In the genomic region with DNA sequence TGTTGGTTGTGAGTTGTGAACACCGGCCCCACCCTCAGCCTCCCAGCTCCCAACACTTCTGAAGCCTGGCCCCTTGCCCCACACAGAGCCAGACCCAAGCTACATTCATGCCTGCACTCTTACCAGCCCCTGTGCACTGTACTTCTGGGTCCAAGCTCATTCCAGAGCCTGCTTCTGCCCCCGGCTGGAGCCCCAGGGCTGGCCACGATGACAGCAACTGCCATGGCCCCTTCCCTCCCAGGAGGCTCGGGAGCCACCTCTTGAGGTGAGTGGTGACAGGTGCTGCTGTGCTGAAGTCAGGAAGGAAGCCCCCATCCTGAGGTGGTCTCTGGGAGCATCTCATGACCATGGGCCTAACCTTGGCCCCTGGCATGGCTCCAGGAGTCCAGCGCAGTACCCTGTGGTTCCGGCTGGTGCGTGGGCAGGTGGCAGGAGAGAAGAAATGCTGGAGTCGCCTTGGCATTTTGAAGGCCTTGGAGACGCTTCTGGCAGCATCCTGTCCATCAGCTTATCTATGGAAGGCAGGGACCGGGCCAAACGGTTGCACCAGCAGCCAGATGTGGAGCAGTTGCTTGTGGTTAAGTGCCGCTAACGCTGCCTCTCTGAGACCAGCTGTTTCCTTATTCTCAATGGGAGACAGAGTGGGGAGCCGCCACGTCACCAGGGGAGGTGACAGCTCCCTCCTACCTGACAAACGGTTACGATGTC, we compare ENCODE assay signal across 1 cellular context.
TF ChIP-seq lines count a peak whose summit lies in the region.

No MANE protein-coding gene starts in this region.

TF ChIP-seq in K562, 482 proteins besides CTCF, POLR2A, EP300 and RAD21 (continued from another document and continues in another):
- TF ChIP-seq, protein P1, sequence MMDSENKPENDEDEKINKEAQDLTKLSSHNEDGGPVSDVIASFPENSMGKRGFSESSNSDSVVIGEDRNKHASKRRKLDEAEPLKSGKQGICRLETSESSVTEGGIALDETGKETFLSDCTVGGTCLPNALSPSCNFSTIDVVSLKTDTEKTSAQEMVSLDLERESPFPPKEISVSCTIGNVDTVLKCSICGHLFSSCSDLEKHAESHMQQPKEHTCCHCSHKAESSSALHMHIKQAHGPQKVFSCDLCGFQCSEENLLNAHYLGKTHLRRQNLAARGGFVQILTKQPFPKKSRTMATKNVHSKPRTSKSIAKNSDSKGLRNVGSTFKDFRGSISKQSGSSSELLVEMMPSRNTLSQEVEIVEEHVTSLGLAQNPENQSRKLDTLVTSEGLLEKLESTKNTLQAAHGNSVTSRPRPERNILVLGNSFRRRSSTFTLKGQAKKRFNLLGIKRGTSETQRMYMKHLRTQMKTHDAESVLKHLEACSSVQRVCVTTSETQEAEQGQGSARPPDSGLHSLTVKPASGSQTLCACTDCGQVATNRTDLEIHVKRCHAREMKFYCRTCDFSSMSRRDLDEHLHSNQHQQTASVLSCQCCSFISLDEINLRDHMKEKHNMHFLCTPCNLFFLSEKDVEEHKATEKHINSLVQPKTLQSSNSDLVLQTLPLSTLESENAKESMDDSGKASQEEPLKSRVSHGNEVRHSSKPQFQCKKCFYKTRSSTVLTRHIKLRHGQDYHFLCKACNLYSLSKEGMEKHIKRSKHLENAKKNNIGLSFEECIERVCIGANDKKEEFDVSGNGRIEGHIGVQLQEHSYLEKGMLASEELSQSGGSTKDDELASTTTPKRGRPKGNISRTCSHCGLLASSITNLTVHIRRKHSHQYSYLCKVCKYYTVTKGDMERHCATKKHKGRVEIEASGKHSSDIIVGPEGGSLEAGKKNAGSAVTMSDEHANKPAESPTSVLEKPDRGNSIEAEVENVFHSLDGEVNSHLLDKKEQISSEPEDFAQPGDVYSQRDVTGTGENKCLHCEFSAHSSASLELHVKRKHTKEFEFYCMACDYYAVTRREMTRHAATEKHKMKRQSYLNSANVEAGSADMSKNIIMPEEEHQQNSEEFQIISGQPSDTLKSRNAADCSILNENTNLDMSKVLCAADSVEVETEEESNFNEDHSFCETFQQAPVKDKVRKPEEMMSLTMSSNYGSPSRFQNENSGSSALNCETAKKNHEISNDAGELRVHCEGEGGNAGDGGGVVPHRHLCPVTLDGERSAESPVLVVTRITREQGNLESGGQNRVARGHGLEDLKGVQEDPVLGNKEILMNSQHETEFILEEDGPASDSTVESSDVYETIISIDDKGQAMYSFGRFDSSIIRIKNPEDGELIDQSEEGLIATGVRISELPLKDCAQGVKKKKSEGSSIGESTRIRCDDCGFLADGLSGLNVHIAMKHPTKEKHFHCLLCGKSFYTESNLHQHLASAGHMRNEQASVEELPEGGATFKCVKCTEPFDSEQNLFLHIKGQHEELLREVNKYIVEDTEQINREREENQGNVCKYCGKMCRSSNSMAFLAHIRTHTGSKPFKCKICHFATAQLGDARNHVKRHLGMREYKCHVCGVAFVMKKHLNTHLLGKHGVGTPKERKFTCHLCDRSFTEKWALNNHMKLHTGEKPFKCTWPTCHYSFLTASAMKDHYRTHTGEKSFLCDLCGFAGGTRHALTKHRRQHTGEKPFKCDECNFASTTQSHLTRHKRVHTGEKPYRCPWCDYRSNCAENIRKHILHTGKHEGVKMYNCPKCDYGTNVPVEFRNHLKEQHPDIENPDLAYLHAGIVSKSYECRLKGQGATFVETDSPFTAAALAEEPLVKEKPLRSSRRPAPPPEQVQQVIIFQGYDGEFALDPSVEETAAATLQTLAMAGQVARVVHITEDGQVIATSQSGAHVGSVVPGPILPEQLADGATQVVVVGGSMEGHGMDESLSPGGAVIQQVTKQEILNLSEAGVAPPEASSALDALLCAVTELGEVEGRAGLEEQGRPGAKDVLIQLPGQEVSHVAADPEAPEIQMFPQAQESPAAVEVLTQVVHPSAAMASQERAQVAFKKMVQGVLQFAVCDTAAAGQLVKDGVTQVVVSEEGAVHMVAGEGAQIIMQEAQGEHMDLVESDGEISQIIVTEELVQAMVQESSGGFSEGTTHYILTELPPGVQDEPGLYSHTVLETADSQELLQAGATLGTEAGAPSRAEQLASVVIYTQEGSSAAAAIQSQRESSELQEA (IDR thresholded peaks at IDR 0.05; ENCODE audit: low read depth) = no peak
- peak; percentile 52; the same call in 1 of the 2 replicates for TF ChIP-seq OTX1 (CRISPR knock-in tag; IDR thresholded peaks at IDR 0.05)
- TF ChIP-seq MED1 (CRISPR knock-in tag; IDR thresholded peaks at IDR 0.05; ENCODE audit: borderline replicate concordance) = no peak
- TF ChIP-seq, protein P2, sequence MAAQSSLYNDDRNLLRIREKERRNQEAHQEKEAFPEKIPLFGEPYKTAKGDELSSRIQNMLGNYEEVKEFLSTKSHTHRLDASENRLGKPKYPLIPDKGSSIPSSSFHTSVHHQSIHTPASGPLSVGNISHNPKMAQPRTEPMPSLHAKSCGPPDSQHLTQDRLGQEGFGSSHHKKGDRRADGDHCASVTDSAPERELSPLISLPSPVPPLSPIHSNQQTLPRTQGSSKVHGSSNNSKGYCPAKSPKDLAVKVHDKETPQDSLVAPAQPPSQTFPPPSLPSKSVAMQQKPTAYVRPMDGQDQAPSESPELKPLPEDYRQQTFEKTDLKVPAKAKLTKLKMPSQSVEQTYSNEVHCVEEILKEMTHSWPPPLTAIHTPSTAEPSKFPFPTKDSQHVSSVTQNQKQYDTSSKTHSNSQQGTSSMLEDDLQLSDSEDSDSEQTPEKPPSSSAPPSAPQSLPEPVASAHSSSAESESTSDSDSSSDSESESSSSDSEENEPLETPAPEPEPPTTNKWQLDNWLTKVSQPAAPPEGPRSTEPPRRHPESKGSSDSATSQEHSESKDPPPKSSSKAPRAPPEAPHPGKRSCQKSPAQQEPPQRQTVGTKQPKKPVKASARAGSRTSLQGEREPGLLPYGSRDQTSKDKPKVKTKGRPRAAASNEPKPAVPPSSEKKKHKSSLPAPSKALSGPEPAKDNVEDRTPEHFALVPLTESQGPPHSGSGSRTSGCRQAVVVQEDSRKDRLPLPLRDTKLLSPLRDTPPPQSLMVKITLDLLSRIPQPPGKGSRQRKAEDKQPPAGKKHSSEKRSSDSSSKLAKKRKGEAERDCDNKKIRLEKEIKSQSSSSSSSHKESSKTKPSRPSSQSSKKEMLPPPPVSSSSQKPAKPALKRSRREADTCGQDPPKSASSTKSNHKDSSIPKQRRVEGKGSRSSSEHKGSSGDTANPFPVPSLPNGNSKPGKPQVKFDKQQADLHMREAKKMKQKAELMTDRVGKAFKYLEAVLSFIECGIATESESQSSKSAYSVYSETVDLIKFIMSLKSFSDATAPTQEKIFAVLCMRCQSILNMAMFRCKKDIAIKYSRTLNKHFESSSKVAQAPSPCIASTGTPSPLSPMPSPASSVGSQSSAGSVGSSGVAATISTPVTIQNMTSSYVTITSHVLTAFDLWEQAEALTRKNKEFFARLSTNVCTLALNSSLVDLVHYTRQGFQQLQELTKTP (IDR thresholded peaks at IDR 0.05; ENCODE audit: low read depth in 1 of 2, partially characterized antibody in 2 of 2) = peak in 1 of 2 experiments; percentile 70
- peak; percentile 94 for TF ChIP-seq SMAD4 (CRISPR knock-in tag; conservative IDR thresholded peaks at IDR 0.05)
- peak; percentile 27 to 40; a peak in 2 of 4 replicates for TF ChIP-seq NRF1 (conservative IDR thresholded peaks at IDR 0.05 in 1 of 2, IDR thresholded peaks at IDR 0.05 in 1 of 2)
- TF ChIP-seq ETV1 (tag; conservative IDR thresholded peaks at IDR 0.05; ENCODE audit: low read depth) = peak; percentile 85
- TF ChIP-seq DDX20 (tag; IDR thresholded peaks at IDR 0.05; ENCODE audit: low read depth) = no peak
- no peak for TF ChIP-seq HLTF (IDR thresholded peaks at IDR 0.05)
- peak; percentile 88 for TF ChIP-seq ETV5 (CRISPR knock-in tag; IDR thresholded peaks at IDR 0.05; ENCODE audit: low read depth)
- TF ChIP-seq, protein P3, sequence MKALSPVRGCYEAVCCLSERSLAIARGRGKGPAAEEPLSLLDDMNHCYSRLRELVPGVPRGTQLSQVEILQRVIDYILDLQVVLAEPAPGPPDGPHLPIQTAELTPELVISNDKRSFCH (CRISPR knock-in tag; IDR thresholded peaks at IDR 0.05) = no peak
- TF ChIP-seq, protein P3 (tag; IDR thresholded peaks at IDR 0.05) = peak; percentile 48
- TF ChIP-seq ZNF121 (CRISPR knock-in tag; conservative IDR thresholded peaks at IDR 0.05) = no peak
- TF ChIP-seq, protein P4, sequence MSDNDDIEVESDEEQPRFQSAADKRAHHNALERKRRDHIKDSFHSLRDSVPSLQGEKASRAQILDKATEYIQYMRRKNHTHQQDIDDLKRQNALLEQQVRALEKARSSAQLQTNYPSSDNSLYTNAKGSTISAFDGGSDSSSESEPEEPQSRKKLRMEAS (CRISPR knock-in tag; IDR thresholded peaks at IDR 0.05) = peak; percentile 93
- TF ChIP-seq, protein P5, sequence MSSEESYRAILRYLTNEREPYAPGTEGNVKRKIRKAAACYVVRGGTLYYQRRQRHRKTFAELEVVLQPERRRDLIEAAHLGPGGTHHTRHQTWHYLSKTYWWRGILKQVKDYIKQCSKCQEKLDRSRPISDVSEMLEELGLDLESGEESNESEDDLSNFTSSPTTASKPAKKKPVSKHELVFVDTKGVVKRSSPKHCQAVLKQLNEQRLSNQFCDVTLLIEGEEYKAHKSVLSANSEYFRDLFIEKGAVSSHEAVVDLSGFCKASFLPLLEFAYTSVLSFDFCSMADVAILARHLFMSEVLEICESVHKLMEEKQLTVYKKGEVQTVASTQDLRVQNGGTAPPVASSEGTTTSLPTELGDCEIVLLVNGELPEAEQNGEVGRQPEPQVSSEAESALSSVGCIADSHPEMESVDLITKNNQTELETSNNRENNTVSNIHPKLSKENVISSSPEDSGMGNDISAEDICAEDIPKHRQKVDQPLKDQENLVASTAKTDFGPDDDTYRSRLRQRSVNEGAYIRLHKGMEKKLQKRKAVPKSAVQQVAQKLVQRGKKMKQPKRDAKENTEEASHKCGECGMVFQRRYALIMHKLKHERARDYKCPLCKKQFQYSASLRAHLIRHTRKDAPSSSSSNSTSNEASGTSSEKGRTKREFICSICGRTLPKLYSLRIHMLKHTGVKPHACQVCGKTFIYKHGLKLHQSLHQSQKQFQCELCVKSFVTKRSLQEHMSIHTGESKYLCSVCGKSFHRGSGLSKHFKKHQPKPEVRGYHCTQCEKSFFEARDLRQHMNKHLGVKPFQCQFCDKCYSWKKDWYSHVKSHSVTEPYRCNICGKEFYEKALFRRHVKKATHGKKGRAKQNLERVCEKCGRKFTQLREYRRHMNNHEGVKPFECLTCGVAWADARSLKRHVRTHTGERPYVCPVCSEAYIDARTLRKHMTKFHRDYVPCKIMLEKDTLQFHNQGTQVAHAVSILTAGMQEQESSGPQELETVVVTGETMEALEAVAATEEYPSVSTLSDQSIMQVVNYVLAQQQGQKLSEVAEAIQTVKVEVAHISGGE (CRISPR knock-in tag; IDR thresholded peaks at IDR 0.05) = peak in 1 of 3 experiments; percentile 85; a peak in 2 of 6 replicates
- TF ChIP-seq GATAD2A (IDR thresholded peaks at IDR 0.05) = no peak
- 0 out of 4 replicates have a peak, but pooled peaks of 1 of the 2 experiments have one; percentile 48 for TF ChIP-seq ETV6 (IDR thresholded peaks at IDR 0.05; ENCODE audit: borderline replicate concordance in 1 of 2, low read depth in 2 of 2, low read length in 1 of 2)
- no peak for TF ChIP-seq ETV6 (CRISPR knock-in tag; IDR thresholded peaks at IDR 0.05; ENCODE audit: borderline replicate concordance)
- TF ChIP-seq ZFX (CRISPR knock-in tag; IDR thresholded peaks at IDR 0.05) = 0 out of 2 replicates have a peak, but pooled peaks have one; percentile 44
- peak; percentile 71; the same call in 1 of the 2 replicates for TF ChIP-seq MTA3 (IDR thresholded peaks at IDR 0.05; ENCODE audit: borderline replicate concordance)
- TF ChIP-seq XRCC3 (IDR thresholded peaks at IDR 0.05) = no peak
- peak; percentile 78 for TF ChIP-seq ZEB2 (IDR thresholded peaks at IDR 0.05)
- TF ChIP-seq NR1H2 (CRISPR knock-in tag; IDR thresholded peaks at IDR 0.05) = no peak
- TF ChIP-seq RFX5 (IDR thresholded peaks at IDR 0.05; ENCODE audit: low read depth, low read length) = no peak
- TF ChIP-seq, protein P6, sequence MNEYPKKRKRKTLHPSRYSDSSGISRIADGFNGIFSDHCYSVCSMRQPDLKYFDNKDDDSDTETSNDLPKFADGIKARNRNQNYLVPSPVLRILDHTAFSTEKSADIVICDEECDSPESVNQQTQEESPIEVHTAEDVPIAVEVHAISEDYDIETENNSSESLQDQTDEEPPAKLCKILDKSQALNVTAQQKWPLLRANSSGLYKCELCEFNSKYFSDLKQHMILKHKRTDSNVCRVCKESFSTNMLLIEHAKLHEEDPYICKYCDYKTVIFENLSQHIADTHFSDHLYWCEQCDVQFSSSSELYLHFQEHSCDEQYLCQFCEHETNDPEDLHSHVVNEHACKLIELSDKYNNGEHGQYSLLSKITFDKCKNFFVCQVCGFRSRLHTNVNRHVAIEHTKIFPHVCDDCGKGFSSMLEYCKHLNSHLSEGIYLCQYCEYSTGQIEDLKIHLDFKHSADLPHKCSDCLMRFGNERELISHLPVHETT (CRISPR knock-in tag; conservative IDR thresholded peaks at IDR 0.05 in 1 of 2, IDR thresholded peaks at IDR 0.05 in 1 of 2) = peak in 1 of 2 experiments; percentile 71; a peak in 2 of 4 replicates
- no peak for TF ChIP-seq SPI1 (IDR thresholded peaks at IDR 0.05; ENCODE audit: borderline replicate concordance, low read depth, low read length)
- TF ChIP-seq, protein P7, sequence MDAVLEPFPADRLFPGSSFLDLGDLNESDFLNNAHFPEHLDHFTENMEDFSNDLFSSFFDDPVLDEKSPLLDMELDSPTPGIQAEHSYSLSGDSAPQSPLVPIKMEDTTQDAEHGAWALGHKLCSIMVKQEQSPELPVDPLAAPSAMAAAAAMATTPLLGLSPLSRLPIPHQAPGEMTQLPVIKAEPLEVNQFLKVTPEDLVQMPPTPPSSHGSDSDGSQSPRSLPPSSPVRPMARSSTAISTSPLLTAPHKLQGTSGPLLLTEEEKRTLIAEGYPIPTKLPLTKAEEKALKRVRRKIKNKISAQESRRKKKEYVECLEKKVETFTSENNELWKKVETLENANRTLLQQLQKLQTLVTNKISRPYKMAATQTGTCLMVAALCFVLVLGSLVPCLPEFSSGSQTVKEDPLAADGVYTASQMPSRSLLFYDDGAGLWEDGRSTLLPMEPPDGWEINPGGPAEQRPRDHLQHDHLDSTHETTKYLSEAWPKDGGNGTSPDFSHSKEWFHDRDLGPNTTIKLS (IDR thresholded peaks at IDR 0.05; ENCODE audit: borderline replicate concordance, low read depth) = peak; percentile 97
- TF ChIP-seq ZNF165 (CRISPR knock-in tag; IDR thresholded peaks at IDR 0.05; ENCODE audit: borderline replicate concordance) = no peak
- TF ChIP-seq ZNF253 (CRISPR knock-in tag; conservative IDR thresholded peaks at IDR 0.05) = no peak
- TF ChIP-seq JUN (IDR thresholded peaks at IDR 0.05; ENCODE audit: borderline replicate concordance, low read depth, low read length) = peak; percentile 41; the same call in 1 of the 2 replicates
- TF ChIP-seq JUN (CRISPR knock-in tag; IDR thresholded peaks at IDR 0.05; ENCODE audit: borderline replicate concordance) = no peak
